In the genomic region with DNA sequence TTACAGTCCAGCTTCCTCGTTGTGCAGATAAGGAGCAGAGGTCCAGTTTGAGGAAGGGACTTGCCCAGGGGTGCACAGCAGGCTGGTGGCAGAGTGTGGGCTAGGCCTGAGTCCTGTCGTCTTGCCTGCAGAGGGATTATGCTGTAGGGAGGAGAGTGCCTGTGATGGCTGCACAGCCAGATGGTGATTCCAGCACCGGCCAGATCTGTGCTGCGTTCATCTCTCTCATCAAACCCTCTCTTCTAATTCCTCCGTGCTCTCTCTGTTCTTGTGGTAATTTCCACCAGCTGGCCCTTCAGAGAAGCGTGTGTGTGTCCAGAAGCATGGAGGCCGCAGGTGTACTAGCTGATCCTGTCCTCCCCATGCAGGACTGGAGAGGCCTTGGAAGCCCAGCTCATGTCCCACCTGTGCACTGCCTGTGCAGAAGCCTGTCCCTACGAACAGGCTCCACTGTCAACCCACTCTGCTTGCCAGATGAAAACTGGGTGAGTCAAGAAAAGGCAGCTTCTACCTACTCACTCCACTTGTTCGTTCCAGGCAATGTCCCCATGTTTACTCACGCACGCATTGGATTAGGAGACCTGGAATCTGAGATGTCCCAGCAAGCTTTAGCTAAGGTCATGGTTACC, we compare ENCODE assay signal across 16 cellular contexts.
"Had no signal": no experiment of that assay in that cellular context is flagged by ENCODE, and none has a peak within 500 bp of the region (broad histone marks: within the 10 kb centered on the region; RNA-seq: fewer than 3 reads in every experiment).

No MANE protein-coding gene starts in this region.

- H3K27me3 Mint-ChIP-seq: effector memory CD8-positive, alpha-beta T cell had no signal

- H3K9me3 ChIP-seq: lower lobe of right lung, neutrophil, pancreas, right atrium auricular region, sigmoid colon, vagina had no signal

- H3K36me3 ChIP-seq: lower lobe of right lung, neutrophil, pancreas, right atrium auricular region, sigmoid colon, vagina had no signal

- H3K27me3 ChIP-seq: neutrophil, pancreas, right atrium auricular region, sigmoid colon, vagina had no signal

- H3K4me1 ChIP-seq: lower lobe of right lung, pancreas, right atrium auricular region, sigmoid colon, vagina had no signal

- H3K4me3 Mint-ChIP-seq: effector memory CD8-positive, alpha-beta T cell; natural killer cell; stimulated activated effector memory CD8-positive, alpha-beta T cell treated with anti-CD3 and anti-CD28 coated beads, Interleukin-12 subunit alpha, Interleukin-12 subunit beta, amount 100 ng/mL, for 72 hours had no signal

- H3K27ac Mint-ChIP-seq: effector memory CD8-positive, alpha-beta T cell; natural killer cell; progenitor cell of endocrine pancreas; stimulated activated effector memory CD8-positive, alpha-beta T cell treated with anti-CD3 and anti-CD28 coated beads, Interleukin-12 subunit alpha, Interleukin-12 subunit beta, amount 100 ng/mL, for 72 hours had no signal

- H3K36me3 Mint-ChIP-seq: natural killer cell; stimulated activated effector memory CD8-positive, alpha-beta T cell treated with anti-CD3 and anti-CD28 coated beads, Interleukin-12 subunit alpha, Interleukin-12 subunit beta, amount 100 ng/mL, for 72 hours had no signal

- H3K4me1 Mint-ChIP-seq: natural killer cell; stimulated activated effector memory CD8-positive, alpha-beta T cell treated with anti-CD3 and anti-CD28 coated beads, Interleukin-12 subunit alpha, Interleukin-12 subunit beta, amount 100 ng/mL, for 72 hours had no signal

- ATAC-seq: effector memory CD8-positive, alpha-beta T cell; left ventricle myocardium superior; lower lobe of right lung; natural killer cell; pancreas; stimulated activated effector memory CD8-positive, alpha-beta T cell treated with anti-CD3 and anti-CD28 coated beads, Interleukin-12 subunit alpha, Interleukin-12 subunit beta, amount 100 ng/mL, for 72 hours had no signal

- H3K4me3 ChIP-seq: lower lobe of right lung, pancreas, right atrium auricular region, sigmoid colon, vagina had no signal

- DNase-seq: cortex of kidney; effector memory CD8-positive, alpha-beta T cell; left ventricle myocardium superior; lower lobe of right lung; natural killer cell; pancreas; sigmoid colon; stimulated activated CD4-positive, alpha-beta T cell treated with anti-CD3 and anti-CD28 coated beads, Interleukin-2, amount 100 ng/mL, for 24 hours; stimulated activated CD4-positive, alpha-beta T cell treated with anti-CD3 and anti-CD28 coated beads, Interleukin-4, amount 100 ng/mL, for 24 hours; stimulated activated naive CD4-positive, alpha-beta T cell treated with Interleukin-2 at 50 U/mL for 16 hours; trophoblast cell had no signal

- H3K27ac ChIP-seq: lower lobe of right lung, neutrophil, pancreas, right atrium auricular region, sigmoid colon, vagina had no signal
